In genomic region chr1:58898739-58899580, GRCh38 we compare ENCODE assay signal across 1 cellular context.
A peak's percentile ranks its signal among the peaks of the same experiment; 100 is the strongest.
TF ChIP-seq lines count a peak whose summit lies in the region.

No MANE protein-coding gene starts in this region.

TF ChIP-seq in HepG2, 621 proteins besides CTCF, POLR2A, EP300 and RAD21 (continued from another document and continues in another):
- TF ChIP-seq THRA (CRISPR knock-in tag; IDR thresholded peaks at IDR 0.05; ENCODE audit: borderline replicate concordance) (peak; percentile 71), MBNL3 (CRISPR knock-in tag; conservative IDR thresholded peaks at IDR 0.05) (no peak), ZNF879 (CRISPR knock-in tag; IDR thresholded peaks at IDR 0.05) (no peak), GZF1 (CRISPR knock-in tag; IDR thresholded peaks at IDR 0.05) (0 out of 2 replicates have a peak, but pooled peaks have one; percentile 27), HNRNPH1 (optimal IDR thresholded peaks at IDR 0.05; ENCODE audit: low read depth, low read length) (no peak), ZNF552 (CRISPR knock-in tag; IDR thresholded peaks at IDR 0.05; ENCODE audit: borderline replicate concordance) (no peak), MIER2 (CRISPR knock-in tag; IDR thresholded peaks at IDR 0.05) (no peak; the same call in none of the 2 replicates), PAF1 (CRISPR knock-in tag; IDR thresholded peaks at IDR 0.05) (no peak), POLR2AphosphoS2 (IDR thresholded peaks at IDR 0.05; ENCODE audit: low read depth, low read length) (no peak), ZNF318 (CRISPR knock-in tag; IDR thresholded peaks at IDR 0.05) (no peak), NKX3-1 (CRISPR knock-in tag; IDR thresholded peaks at IDR 0.05) (no peak), FIP1L1 (IDR thresholded peaks at IDR 0.05; ENCODE audit: borderline replicate concordance, insufficient read depth, low read depth, low read length) (no peak), ZMAT3 (CRISPR knock-in tag; conservative IDR thresholded peaks at IDR 0.05) (peak; percentile 90), ZNF296 (CRISPR knock-in tag; conservative IDR thresholded peaks at IDR 0.05) (no peak), NCOA5 (CRISPR knock-in tag; IDR thresholded peaks at IDR 0.05) (no peak), ZNF678 (CRISPR knock-in tag; IDR thresholded peaks at IDR 0.05) (no peak), MZF1 (CRISPR knock-in tag; IDR thresholded peaks at IDR 0.05; ENCODE audit: borderline replicate concordance) (no peak), CHD2 (IDR thresholded peaks at IDR 0.05; ENCODE audit: low read depth, low read length) (no peak), DNMT1 (CRISPR knock-in tag; IDR thresholded peaks at IDR 0.05) (no peak), KDM5B (CRISPR knock-in tag; IDR thresholded peaks at IDR 0.05; ENCODE audit: borderline replicate concordance) (peak; percentile 72; the same call in 1 of the 2 replicates), ZNF205 (CRISPR knock-in tag; IDR thresholded peaks at IDR 0.05) (peak; percentile 48; the same call in 1 of the 2 replicates), MYNN (CRISPR knock-in tag; IDR thresholded peaks at IDR 0.05; ENCODE audit: low read depth) (no peak), KMT2B (CRISPR knock-in tag; IDR thresholded peaks at IDR 0.05) (0 out of 2 replicates have a peak, but pooled peaks have one; percentile 32), KDM1A (CRISPR knock-in tag; IDR thresholded peaks at IDR 0.05) (no peak), SIX4 (CRISPR knock-in tag; IDR thresholded peaks at IDR 0.05) (peak; percentile 65), ZNF431 (CRISPR knock-in tag; IDR thresholded peaks at IDR 0.05; ENCODE audit: borderline replicate concordance, low read depth) (no peak), ZNF570 (CRISPR knock-in tag; IDR thresholded peaks at IDR 0.05; ENCODE audit: borderline replicate concordance) (no peak), YEATS4 (CRISPR knock-in tag; IDR thresholded peaks at IDR 0.05; ENCODE audit: borderline replicate concordance) (peak; percentile 61; the same call in 1 of the 2 replicates), THAP11 (CRISPR knock-in tag; IDR thresholded peaks at IDR 0.05) (peak; percentile 58), SKI (IDR thresholded peaks at IDR 0.05; ENCODE audit: partially characterized antibody) (peak; percentile 95), MEF2D (CRISPR knock-in tag; IDR thresholded peaks at IDR 0.05) (peak; percentile 92), CENPX (CRISPR knock-in tag; IDR thresholded peaks at IDR 0.05) (no peak), KAT2B (IDR thresholded peaks at IDR 0.05; ENCODE audit: borderline replicate concordance, low read depth, low read length) (no peak), BHLHE40 (IDR thresholded peaks at IDR 0.05; ENCODE audit: low read length) (peak; percentile 95), ZNF530 (CRISPR knock-in tag; IDR thresholded peaks at IDR 0.05; ENCODE audit: low read depth) (no peak), ZSCAN30 (CRISPR knock-in tag; IDR thresholded peaks at IDR 0.05) (no peak), ZSCAN12 (CRISPR knock-in tag; IDR thresholded peaks at IDR 0.05) (no peak), SRY (CRISPR knock-in tag; IDR thresholded peaks at IDR 0.05) (no peak), SAFB2 (CRISPR knock-in tag; IDR thresholded peaks at IDR 0.05; ENCODE audit: borderline replicate concordance, low read depth) (no peak), RFXANK (CRISPR knock-in tag; IDR thresholded peaks at IDR 0.05) (no peak; the same call in 1 of the 2 replicates), SCMH1 (CRISPR knock-in tag; IDR thresholded peaks at IDR 0.05; ENCODE audit: borderline replicate concordance) (no peak), RAD51 (IDR thresholded peaks at IDR 0.05; ENCODE audit: borderline replicate concordance) (peak; percentile 70; the same call in 1 of the 2 replicates), CHCHD3 (CRISPR knock-in tag; IDR thresholded peaks at IDR 0.05) (no peak), GATAD2A (CRISPR knock-in tag; IDR thresholded peaks at IDR 0.05) (peak; percentile 89), SMYD3 (CRISPR knock-in tag; IDR thresholded peaks at IDR 0.05) (no peak)
- TF ChIP-seq, protein P1, sequence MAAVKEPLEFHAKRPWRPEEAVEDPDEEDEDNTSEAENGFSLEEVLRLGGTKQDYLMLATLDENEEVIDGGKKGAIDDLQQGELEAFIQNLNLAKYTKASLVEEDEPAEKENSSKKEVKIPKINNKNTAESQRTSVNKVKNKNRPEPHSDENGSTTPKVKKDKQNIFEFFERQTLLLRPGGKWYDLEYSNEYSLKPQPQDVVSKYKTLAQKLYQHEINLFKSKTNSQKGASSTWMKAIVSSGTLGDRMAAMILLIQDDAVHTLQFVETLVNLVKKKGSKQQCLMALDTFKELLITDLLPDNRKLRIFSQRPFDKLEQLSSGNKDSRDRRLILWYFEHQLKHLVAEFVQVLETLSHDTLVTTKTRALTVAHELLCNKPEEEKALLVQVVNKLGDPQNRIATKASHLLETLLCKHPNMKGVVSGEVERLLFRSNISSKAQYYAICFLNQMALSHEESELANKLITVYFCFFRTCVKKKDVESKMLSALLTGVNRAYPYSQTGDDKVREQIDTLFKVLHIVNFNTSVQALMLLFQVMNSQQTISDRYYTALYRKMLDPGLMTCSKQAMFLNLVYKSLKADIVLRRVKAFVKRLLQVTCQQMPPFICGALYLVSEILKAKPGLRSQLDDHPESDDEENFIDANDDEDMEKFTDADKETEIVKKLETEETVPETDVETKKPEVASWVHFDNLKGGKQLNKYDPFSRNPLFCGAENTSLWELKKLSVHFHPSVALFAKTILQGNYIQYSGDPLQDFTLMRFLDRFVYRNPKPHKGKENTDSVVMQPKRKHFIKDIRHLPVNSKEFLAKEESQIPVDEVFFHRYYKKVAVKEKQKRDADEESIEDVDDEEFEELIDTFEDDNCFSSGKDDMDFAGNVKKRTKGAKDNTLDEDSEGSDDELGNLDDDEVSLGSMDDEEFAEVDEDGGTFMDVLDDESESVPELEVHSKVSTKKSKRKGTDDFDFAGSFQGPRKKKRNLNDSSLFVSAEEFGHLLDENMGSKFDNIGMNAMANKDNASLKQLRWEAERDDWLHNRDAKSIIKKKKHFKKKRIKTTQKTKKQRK (IDR thresholded peaks at IDR 0.05; ENCODE audit: low read length), result no peak
- TF ChIP-seq, protein P2, sequence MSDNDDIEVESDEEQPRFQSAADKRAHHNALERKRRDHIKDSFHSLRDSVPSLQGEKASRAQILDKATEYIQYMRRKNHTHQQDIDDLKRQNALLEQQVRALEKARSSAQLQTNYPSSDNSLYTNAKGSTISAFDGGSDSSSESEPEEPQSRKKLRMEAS (IDR thresholded peaks at IDR 0.05), result peak; percentile 81
- TF ChIP-seq, protein P3, sequence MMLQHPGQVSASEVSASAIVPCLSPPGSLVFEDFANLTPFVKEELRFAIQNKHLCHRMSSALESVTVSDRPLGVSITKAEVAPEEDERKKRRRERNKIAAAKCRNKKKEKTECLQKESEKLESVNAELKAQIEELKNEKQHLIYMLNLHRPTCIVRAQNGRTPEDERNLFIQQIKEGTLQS (CRISPR knock-in tag; IDR thresholded peaks at IDR 0.05), result no peak
- TF ChIP-seq, protein P4, sequence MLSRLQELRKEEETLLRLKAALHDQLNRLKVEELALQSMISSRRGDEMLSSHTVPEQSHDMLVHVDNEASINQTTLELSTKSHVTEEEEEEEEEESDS (CRISPR knock-in tag; IDR thresholded peaks at IDR 0.05; ENCODE audit: borderline replicate concordance), result no peak
- TF ChIP-seq, protein P5, sequence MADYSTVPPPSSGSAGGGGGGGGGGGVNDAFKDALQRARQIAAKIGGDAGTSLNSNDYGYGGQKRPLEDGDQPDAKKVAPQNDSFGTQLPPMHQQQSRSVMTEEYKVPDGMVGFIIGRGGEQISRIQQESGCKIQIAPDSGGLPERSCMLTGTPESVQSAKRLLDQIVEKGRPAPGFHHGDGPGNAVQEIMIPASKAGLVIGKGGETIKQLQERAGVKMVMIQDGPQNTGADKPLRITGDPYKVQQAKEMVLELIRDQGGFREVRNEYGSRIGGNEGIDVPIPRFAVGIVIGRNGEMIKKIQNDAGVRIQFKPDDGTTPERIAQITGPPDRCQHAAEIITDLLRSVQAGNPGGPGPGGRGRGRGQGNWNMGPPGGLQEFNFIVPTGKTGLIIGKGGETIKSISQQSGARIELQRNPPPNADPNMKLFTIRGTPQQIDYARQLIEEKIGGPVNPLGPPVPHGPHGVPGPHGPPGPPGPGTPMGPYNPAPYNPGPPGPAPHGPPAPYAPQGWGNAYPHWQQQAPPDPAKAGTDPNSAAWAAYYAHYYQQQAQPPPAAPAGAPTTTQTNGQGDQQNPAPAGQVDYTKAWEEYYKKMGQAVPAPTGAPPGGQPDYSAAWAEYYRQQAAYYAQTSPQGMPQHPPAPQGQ (CRISPR knock-in tag; IDR thresholded peaks at IDR 0.05; ENCODE audit: borderline replicate concordance), result no peak
- TF ChIP-seq, protein P6, sequence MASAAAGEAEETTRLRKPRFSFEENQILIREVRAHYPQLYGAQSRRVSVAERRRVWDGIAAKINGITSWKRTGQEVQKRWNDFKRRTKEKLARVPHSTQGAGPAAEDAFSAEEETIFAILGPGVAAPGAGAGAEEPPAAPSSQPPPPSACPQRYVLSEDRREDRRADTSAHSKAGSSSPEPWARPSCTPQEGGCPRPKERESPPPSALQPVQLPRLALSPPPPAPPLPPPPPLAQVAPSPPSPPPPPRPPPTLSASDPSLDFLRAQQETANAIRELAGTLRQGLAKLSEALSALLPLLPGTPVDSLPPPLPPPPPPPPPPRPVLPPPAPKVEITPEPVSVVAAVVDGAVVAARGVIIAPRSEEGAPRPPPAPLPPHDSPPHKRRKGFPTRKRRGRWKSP (CRISPR knock-in tag; IDR thresholded peaks at IDR 0.05), result peak; percentile 57; the same call in 1 of the 2 replicates
- TF ChIP-seq, protein P7, sequence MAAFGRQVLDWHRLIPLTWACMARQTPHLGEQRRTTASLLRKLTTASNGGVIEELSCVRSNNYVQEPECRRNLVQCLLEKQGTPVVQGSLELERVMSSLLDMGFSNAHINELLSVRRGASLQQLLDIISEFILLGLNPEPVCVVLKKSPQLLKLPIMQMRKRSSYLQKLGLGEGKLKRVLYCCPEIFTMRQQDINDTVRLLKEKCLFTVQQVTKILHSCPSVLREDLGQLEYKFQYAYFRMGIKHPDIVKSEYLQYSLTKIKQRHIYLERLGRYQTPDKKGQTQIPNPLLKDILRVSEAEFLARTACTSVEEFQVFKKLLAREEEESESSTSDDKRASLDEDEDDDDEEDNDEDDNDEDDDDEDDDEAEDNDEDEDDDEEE (CRISPR knock-in tag; IDR thresholded peaks at IDR 0.05), result no peak
